In the genomic region with DNA sequence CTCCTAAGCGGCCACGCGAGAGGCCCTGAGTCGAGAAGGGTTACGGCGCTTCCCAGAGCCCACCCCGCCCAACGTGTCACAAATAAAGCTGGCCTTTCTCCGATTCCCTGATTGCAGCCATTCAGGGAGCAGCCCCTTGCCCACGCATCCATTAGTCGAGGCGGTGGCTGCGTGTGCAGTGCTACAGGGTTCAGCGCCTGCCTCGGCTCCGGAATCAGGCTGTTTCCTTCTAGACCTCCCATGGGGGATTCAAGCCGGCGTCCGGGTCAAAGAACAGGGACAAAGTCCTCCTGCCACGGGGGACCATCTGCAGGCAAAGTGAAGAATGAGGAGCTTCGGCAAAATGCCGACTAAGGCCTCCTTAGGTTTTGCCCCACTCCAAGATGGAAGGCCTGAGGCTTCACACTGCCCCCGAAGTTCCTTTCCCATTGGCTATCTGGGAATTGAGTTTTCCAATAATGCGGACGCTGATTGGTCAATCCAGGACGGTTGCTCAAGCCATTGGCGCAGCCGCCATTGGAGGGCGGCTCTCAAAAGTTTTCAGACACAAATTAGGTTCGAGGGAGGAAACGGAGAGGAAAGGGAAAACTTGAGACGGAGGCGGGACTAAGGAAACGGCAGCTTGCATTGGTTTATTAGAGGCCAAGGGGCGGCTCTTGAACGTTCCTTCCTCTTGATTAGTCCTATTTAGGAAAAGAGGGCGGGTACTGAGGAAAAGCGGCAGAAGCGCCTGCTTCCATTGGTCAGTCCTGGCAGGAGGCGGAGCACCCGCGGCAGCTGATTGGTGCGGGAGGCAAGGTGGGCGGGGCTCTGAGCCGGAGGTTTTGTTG, we compare ENCODE assay signal across 1 cellular context.
TF ChIP-seq lines count a peak whose summit lies in the region.

No MANE protein-coding gene starts in this region.

TF ChIP-seq in HEK293, 187 proteins besides CTCF, POLR2A, EP300 and RAD21 (continued from another document and continues in another):
- TF ChIP-seq ZNF664 (tag by site-specific recombination; IDR thresholded peaks at IDR 0.05) (no peak), ZNF701 (tag by site-specific recombination; IDR thresholded peaks at IDR 0.05) (no peak), ZNF501 (tag by site-specific recombination; IDR thresholded peaks at IDR 0.05) (0 out of 2 replicates have a peak, but pooled peaks have one; percentile 19), ZNF354C (tag by site-specific recombination; IDR thresholded peaks at IDR 0.05; ENCODE audit: borderline replicate concordance, low read depth) (no peak), ZNF624 (tag by site-specific recombination; IDR thresholded peaks at IDR 0.05) (no peak), ZNF248 (tag by site-specific recombination; IDR thresholded peaks at IDR 0.05) (no peak), ZNF138 (tag by site-specific recombination; IDR thresholded peaks at IDR 0.05; ENCODE audit: borderline replicate concordance) (no peak), ZNF394 (tag by site-specific recombination; IDR thresholded peaks at IDR 0.05; ENCODE audit: borderline replicate concordance) (0 out of 2 replicates have a peak, but pooled peaks have one; percentile 13), SP3 (tag by site-specific recombination; IDR thresholded peaks at IDR 0.05) (peak; percentile 92), ZNF221 (tag by site-specific recombination; IDR thresholded peaks at IDR 0.05; ENCODE audit: borderline replicate concordance) (no peak), ZNF639 (tag by site-specific recombination; IDR thresholded peaks at IDR 0.05) (no peak), ZBTB21 (tag by site-specific recombination; IDR thresholded peaks at IDR 0.05) (no peak), GFI1B (tag by site-specific recombination; IDR thresholded peaks at IDR 0.05) (no peak), ZNF362 (tag by site-specific recombination; IDR thresholded peaks at IDR 0.05) (no peak), ZNF610 (tag by site-specific recombination; IDR thresholded peaks at IDR 0.05; ENCODE audit: borderline replicate concordance) (no peak), TRIM28 (IDR thresholded peaks at IDR 0.05; ENCODE audit: borderline replicate concordance, low read length) (0 out of 2 replicates have a peak, but pooled peaks have one; percentile 50), OSR2 (tag by site-specific recombination; IDR thresholded peaks at IDR 0.05) (no peak), ZBTB17 (tag by site-specific recombination; IDR thresholded peaks at IDR 0.05) (peak; percentile 72), ZBTB7A (tag by site-specific recombination; IDR thresholded peaks at IDR 0.05; ENCODE audit: low read depth) (no peak), ZNF658 (tag by site-specific recombination; IDR thresholded peaks at IDR 0.05) (no peak), SCRT2 (tag by site-specific recombination; IDR thresholded peaks at IDR 0.05) (no peak), SETDB1 (IDR thresholded peaks at IDR 0.05; ENCODE audit: insufficient read length, low read length) (no peak), ZNF692 (tag by site-specific recombination; IDR thresholded peaks at IDR 0.05) (0 out of 2 replicates have a peak, but pooled peaks have one; percentile 20), ZNF776 (tag by site-specific recombination; IDR thresholded peaks at IDR 0.05; ENCODE audit: borderline replicate concordance) (no peak), BCL11A (tag by site-specific recombination; IDR thresholded peaks at IDR 0.05; ENCODE audit: low read depth) (no peak), ZNF596 (tag by site-specific recombination; IDR thresholded peaks at IDR 0.05) (no peak), ZNF2 (tag by site-specific recombination; IDR thresholded peaks at IDR 0.05) (0 out of 2 replicates have a peak, but pooled peaks have one; percentile 46), ZNF398 (tag by site-specific recombination; IDR thresholded peaks at IDR 0.05) (no peak), ZNF324 (tag by site-specific recombination; IDR thresholded peaks at IDR 0.05) (no peak), ZNF211 (tag by site-specific recombination; IDR thresholded peaks at IDR 0.05; ENCODE audit: low read depth) (no peak), ZNF473 (tag by site-specific recombination; IDR thresholded peaks at IDR 0.05) (no peak), ZNF561 (tag by site-specific recombination; IDR thresholded peaks at IDR 0.05; ENCODE audit: borderline replicate concordance) (peak; percentile 100), KLF10 (tag by site-specific recombination; IDR thresholded peaks at IDR 0.05) (peak; percentile 57; the same call in 1 of the 2 replicates), OVOL3 (tag by site-specific recombination; IDR thresholded peaks at IDR 0.05) (no peak), ZNF174 (tag by site-specific recombination; IDR thresholded peaks at IDR 0.05) (no peak), KLF16 (tag by site-specific recombination; IDR thresholded peaks at IDR 0.05) (no peak), ZNF112 (tag by site-specific recombination; IDR thresholded peaks at IDR 0.05) (no peak), ZNF777 (tag by site-specific recombination; IDR thresholded peaks at IDR 0.05; ENCODE audit: borderline replicate concordance) (no peak), ZBTB49 (tag by site-specific recombination; IDR thresholded peaks at IDR 0.05; ENCODE audit: low read depth) (no peak), ZNF416 (tag by site-specific recombination; IDR thresholded peaks at IDR 0.05) (no peak), MEIS1 (CRISPR knock-in tag; IDR thresholded peaks at IDR 0.05; ENCODE audit: borderline replicate concordance) (no peak), EGR2 (tag by site-specific recombination; IDR thresholded peaks at IDR 0.05; ENCODE audit: low read depth) (peak; percentile 68), ZNF843 (tag by site-specific recombination; IDR thresholded peaks at IDR 0.05) (no peak), ZFP3 (tag by site-specific recombination; IDR thresholded peaks at IDR 0.05; ENCODE audit: low read depth) (no peak), ZNF239 (tag by site-specific recombination; IDR thresholded peaks at IDR 0.05) (no peak), ZNF555 (tag by site-specific recombination; conservative IDR thresholded peaks at IDR 0.05) (no peak), YY1 (tag by site-specific recombination; IDR thresholded peaks at IDR 0.05) (peak; percentile 97), KLF9 (tag by site-specific recombination; IDR thresholded peaks at IDR 0.05; ENCODE audit: low read depth) (0 out of 2 replicates have a peak, but pooled peaks have one; percentile 34), ZNF404 (tag by site-specific recombination; IDR thresholded peaks at IDR 0.05) (no peak), INSM2 (tag by site-specific recombination; IDR thresholded peaks at IDR 0.05) (no peak), KLF17 (tag by site-specific recombination; IDR thresholded peaks at IDR 0.05) (no peak)
- TF ChIP-seq, protein P1, sequence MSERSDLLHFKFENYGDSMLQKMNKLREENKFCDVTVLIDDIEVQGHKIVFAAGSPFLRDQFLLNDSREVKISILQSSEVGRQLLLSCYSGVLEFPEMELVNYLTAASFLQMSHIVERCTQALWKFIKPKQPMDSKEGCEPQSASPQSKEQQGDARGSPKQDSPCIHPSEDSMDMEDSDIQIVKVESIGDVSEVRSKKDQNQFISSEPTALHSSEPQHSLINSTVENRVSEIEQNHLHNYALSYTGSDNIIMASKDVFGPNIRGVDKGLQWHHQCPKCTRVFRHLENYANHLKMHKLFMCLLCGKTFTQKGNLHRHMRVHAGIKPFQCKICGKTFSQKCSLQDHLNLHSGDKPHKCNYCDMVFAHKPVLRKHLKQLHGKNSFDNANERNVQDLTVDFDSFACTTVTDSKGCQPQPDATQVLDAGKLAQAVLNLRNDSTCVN (tag by site-specific recombination; optimal IDR thresholded peaks at IDR 0.05): no peak
- TF ChIP-seq, protein P2, sequence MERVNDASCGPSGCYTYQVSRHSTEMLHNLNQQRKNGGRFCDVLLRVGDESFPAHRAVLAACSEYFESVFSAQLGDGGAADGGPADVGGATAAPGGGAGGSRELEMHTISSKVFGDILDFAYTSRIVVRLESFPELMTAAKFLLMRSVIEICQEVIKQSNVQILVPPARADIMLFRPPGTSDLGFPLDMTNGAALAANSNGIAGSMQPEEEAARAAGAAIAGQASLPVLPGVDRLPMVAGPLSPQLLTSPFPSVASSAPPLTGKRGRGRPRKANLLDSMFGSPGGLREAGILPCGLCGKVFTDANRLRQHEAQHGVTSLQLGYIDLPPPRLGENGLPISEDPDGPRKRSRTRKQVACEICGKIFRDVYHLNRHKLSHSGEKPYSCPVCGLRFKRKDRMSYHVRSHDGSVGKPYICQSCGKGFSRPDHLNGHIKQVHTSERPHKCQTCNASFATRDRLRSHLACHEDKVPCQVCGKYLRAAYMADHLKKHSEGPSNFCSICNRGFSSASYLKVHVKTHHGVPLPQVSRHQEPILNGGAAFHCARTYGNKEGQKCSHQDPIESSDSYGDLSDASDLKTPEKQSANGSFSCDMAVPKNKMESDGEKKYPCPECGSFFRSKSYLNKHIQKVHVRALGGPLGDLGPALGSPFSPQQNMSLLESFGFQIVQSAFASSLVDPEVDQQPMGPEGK (tag by site-specific recombination; IDR thresholded peaks at IDR 0.05): no peak
